Comparison of ENCODE assay signal across 1 cellular context in genomic region chr16:9126609-9127008, GRCh38.
TF ChIP-seq lines count a peak whose summit lies in the region.

No MANE protein-coding gene starts in this region.

TF ChIP-seq in IMR-90, 13 proteins besides CTCF, POLR2A, EP300 and RAD21 (continued from another document):
- TF ChIP-seq CEBPB (IDR thresholded peaks at IDR 0.05; ENCODE audit: low read depth, low read length) = no peak
- TF ChIP-seq MXI1 (IDR thresholded peaks at IDR 0.05; ENCODE audit: borderline replicate concordance, low read depth, low read length) = no peak
- TF ChIP-seq CHD1 (IDR thresholded peaks at IDR 0.05; ENCODE audit: low read depth, low read length) = no peak
- no peak for TF ChIP-seq USF2 (IDR thresholded peaks at IDR 0.05; ENCODE audit: low read depth, low read length)
- no peak for TF ChIP-seq BHLHE40 (IDR thresholded peaks at IDR 0.05; ENCODE audit: low read depth, low read length)
- no peak for TF ChIP-seq SMC3 (IDR thresholded peaks at IDR 0.05; ENCODE audit: low read depth, low read length)
- no peak for TF ChIP-seq NFE2L2 (IDR thresholded peaks at IDR 0.05; ENCODE audit: low read depth, low read length)
- TF ChIP-seq FOS (IDR thresholded peaks at IDR 0.05; ENCODE audit: low read depth, low read length) = no peak
- TF ChIP-seq MAFK (IDR thresholded peaks at IDR 0.05; ENCODE audit: low read depth, low read length) = no peak
- no peak for TF ChIP-seq RCOR1 (IDR thresholded peaks at IDR 0.05; ENCODE audit: insufficient replicate concordance, low read length)
- TF ChIP-seq RFX5 (IDR thresholded peaks at IDR 0.05; ENCODE audit: low read depth, low read length) = no peak
TF ChIP-seq in IMR-90: peak in this region for 0.
